In genomic region chr22:25777870-25778269, GRCh38 we compare ENCODE assay signal across 10 cellular contexts.
DNase-seq lines count a peak whose midpoint lies in the region; ATAC-seq and TF ChIP-seq lines count a peak whose summit lies in the region.
"Had no signal": no experiment of that assay in that cellular context is flagged by ENCODE, and none has a peak within 500 bp of the region (broad histone marks: within the 10 kb centered on the region; RNA-seq: fewer than 3 reads in every experiment).

No MANE protein-coding gene starts in this region.

- TF ChIP-seq CTCF in HFF-Myc (IDR thresholded peaks at IDR 0.05; ENCODE audit: low read depth, low read length, missing control alignments) (peak; percentile 24), RWPE2 (IDR thresholded peaks at IDR 0.05; ENCODE audit: poor library complexity, severe bottlenecking) (peak; percentile 41), fibroblast of pulmonary artery (IDR thresholded peaks at IDR 0.05; ENCODE audit: low read length, missing control alignments) (peak; percentile 51)

- H3K4me1 ChIP-seq in RWPE2 (ENCODE audit: insufficient read depth, poor library complexity, severe bottlenecking), result no peaks in the 10 kb centered on the region
- H3K4me1 ChIP-seq: tibial nerve had no signal

- ATAC-seq in RWPE2 (ENCODE audit: low read depth) (peak; percentile 53; the same call in 2 of the 3 replicates), HG03378 (IDR thresholded peaks at IDR 0.05; ENCODE audit: unreplicated experiment) (no peak)

- DNase-seq in DMS 273 (lab: John Stamatoyannopoulos, UW; ENCODE audit: unreplicated experiment), result peak; percentile 49
- no peak for DNase-seq in HFF-Myc (ENCODE audit: extremely low read depth, low read depth)
- DNase-seq in RWPE2 (ENCODE audit: low spot score), result no peak
- peak; percentile 69 for DNase-seq in fibroblast of pulmonary artery (ENCODE audit: low read depth)
- DNase-seq in stimulated activated naive CD4-positive, alpha-beta T cell (lab: John Stamatoyannopoulos, UW), result no peak
- DNase-seq in NCI-H2029 treated with DMSO at 0.1 percent for 48 hours (lab: John Stamatoyannopoulos, UW), result no peak
- DNase-seq in activated gamma-delta T cell (lab: John Stamatoyannopoulos, UW), result no peak

- H3K27ac ChIP-seq in RWPE2 (ENCODE audit: poor library complexity, severe bottlenecking), result no peak overlapping the region
- H3K27ac ChIP-seq: SK-N-MC, tibial nerve had no signal

- H3K36me3 ChIP-seq in RWPE2 (ENCODE audit: low read depth), result no peaks in the 10 kb centered on the region
- H3K36me3 ChIP-seq: tibial nerve had no signal

- no peaks in the 10 kb centered on the region for H3K27me3 ChIP-seq in RWPE2 (ENCODE audit: insufficient read depth, poor library complexity, severe bottlenecking)
- H3K27me3 ChIP-seq: tibial nerve had no signal

- H3K9me3 ChIP-seq in RWPE2 (ENCODE audit: severe bottlenecking), result no peaks in the 10 kb centered on the region
- H3K9me3 ChIP-seq: tibial nerve had no signal

- H3K4me3 ChIP-seq in HFF-Myc (replicated peaks; ENCODE audit: low read depth, low read length), result no peak overlapping the region
- no peak overlapping the region for H3K4me3 ChIP-seq in RWPE2 (ENCODE audit: severe bottlenecking)
- no peak overlapping the region for H3K4me3 ChIP-seq in fibroblast of pulmonary artery (replicated peaks; ENCODE audit: low read depth, low read length)
- H3K4me3 ChIP-seq: SK-N-MC, tibial nerve had no signal

Comparison
In these comparisons a context has a peak if more than half of its experiments do, and no peak if none do; other contexts are left out.
1. DNase-seq: peak in DMS 273 (single experiment) and fibroblast of pulmonary artery (single experiment); none in HFF-Myc (single experiment), RWPE2 (single experiment), stimulated activated naive CD4-positive, alpha-beta T cell (0 of 6), NCI-H2029 treated with DMSO at 0.1 percent for 48 hours (single experiment) and activated gamma-delta T cell (single experiment).
2. Peak in every context shown above with its lines, with median percentiles within 50 percentile points of each other: CTCF ChIP-seq.